In the genomic region with DNA sequence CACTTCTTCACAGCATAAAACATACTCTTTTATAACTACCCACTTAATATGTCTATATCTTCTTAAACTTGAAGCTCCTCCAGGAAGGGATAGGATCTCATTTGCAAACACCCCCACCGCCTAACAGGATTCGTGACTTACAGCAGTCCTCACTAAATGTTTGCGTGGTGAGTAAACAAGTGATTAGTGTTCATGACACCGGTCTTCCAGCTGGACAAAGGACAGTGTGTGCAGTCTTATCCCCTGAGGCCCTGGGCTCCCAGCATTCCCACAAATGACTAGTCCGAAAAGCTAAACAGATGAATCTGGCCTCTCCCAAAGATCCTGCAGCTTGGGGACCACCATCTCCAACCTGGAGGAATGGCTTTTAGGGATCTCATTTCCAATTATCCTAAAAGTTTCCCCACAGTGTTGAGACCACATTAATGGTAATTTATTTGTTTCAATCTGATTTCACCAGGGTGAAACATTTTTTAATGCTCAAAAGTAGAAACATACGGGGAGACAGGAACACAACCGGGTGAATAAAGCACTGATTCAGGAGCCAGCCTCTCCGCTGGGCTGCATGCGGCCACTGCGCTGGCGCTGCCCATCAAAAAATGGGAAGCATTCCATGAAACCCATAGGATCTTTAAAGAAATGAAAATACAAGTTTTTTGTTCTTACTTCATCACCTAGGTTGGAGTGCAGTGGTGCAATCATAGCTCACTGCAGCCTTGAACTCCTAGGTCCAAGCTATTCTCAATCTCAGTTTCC, we compare ENCODE assay signal across 10 cellular contexts.
A peak's percentile ranks its signal among the peaks of the same experiment; 100 is the strongest.
DNase-seq lines count a peak whose midpoint lies in the region; ATAC-seq and TF ChIP-seq lines count a peak whose summit lies in the region.
"Had no signal": no experiment of that assay in that cellular context is flagged by ENCODE, and none has a peak within 500 bp of the region (broad histone marks: within the 10 kb centered on the region; RNA-seq: fewer than 3 reads in every experiment).

No MANE protein-coding gene starts in this region.

- no peaks in the 10 kb centered on the region for H3K27me3 ChIP-seq in foreskin keratinocyte
- H3K27me3 ChIP-seq in testis: no peaks in the 10 kb centered on the region

- peaks cover 8% of the 10 kb centered on the region for H3K27me3 Mint-ChIP-seq in activated CD8-positive, alpha-beta memory T cell treated with anti-CD3 and anti-CD28 coated beads, Interleukin-2, amount 10 ng/mL, durations not matched to agents 7 days and 5 days

- H3K36me3 Mint-ChIP-seq in activated CD8-positive, alpha-beta memory T cell treated with anti-CD3 and anti-CD28 coated beads, Interleukin-2, amount 10 ng/mL, durations not matched to agents 7 days and 5 days: peaks cover 2% of the 10 kb centered on the region
- H3K36me3 Mint-ChIP-seq: WTC11 had no signal

- TF ChIP-seq POLR2A in testis (IDR thresholded peaks at IDR 0.05): no peak

- H3K4me1 ChIP-seq in foreskin keratinocyte (no peaks in the 10 kb centered on the region), testis (no peaks in the 10 kb centered on the region)

- no peaks in the 10 kb centered on the region for H3K36me3 ChIP-seq in testis (ENCODE audit: low read depth, missing control alignments)

- no peaks in the 10 kb centered on the region for H3K9me3 ChIP-seq in testis

- H3K4me3 Mint-ChIP-seq in activated CD8-positive, alpha-beta memory T cell treated with anti-CD3 and anti-CD28 coated beads, Interleukin-2, amount 10 ng/mL, durations not matched to agents 7 days and 5 days: no peak overlapping the region
- H3K4me3 Mint-ChIP-seq: WTC11 had no signal

- CTCF ChIA-PET in activated CD8-positive, alpha-beta memory T cell treated with anti-CD3 and anti-CD28 coated beads, Interleukin-2, amount 10 ng/mL, durations not matched to agents 7 days and 5 days (lab: Charles Lee): no interaction called here

- TF ChIP-seq CTCF in AG10803 (conservative IDR thresholded peaks at IDR 0.05; ENCODE audit: low read length) (no peak), foreskin keratinocyte (conservative IDR thresholded peaks at IDR 0.05) (no peak), testis (IDR thresholded peaks at IDR 0.05) (no peak)

- no peaks in the 10 kb centered on the region for H3K4me1 Mint-ChIP-seq in activated CD8-positive, alpha-beta memory T cell treated with anti-CD3 and anti-CD28 coated beads, Interleukin-2, amount 10 ng/mL, durations not matched to agents 7 days and 5 days

- no peaks in the 10 kb centered on the region for H3K9me3 Mint-ChIP-seq in activated CD8-positive, alpha-beta memory T cell treated with anti-CD3 and anti-CD28 coated beads, Interleukin-2, amount 10 ng/mL, durations not matched to agents 7 days and 5 days (ENCODE audit: low read depth)
- H3K9me3 Mint-ChIP-seq: WTC11 had no signal

- ATAC-seq in foreskin keratinocyte (peak; percentile 93), HG02973 (IDR thresholded peaks at IDR 0.05; ENCODE audit: unreplicated experiment) (no peak), GM19328 (IDR thresholded peaks at IDR 0.05; ENCODE audit: unreplicated experiment) (no peak)
- no peak for ATAC-seq in activated CD8-positive, alpha-beta memory T cell treated with anti-CD3 and anti-CD28 coated beads, Interleukin-2, amount 10 ng/mL, durations not matched to agents 7 days and 5 days
- ATAC-seq: esophagus mucosa, WTC11 had no signal

- in situ Hi-C loops in SK-MEL-5 (cut with HindIII; ENCODE audit: low pct_unique_long_range_greater_than_20kb, low sequenced_read_pairs): no loop called here

- no peak overlapping the region for H3K27ac Mint-ChIP-seq in activated CD8-positive, alpha-beta memory T cell treated with anti-CD3 and anti-CD28 coated beads, Interleukin-2, amount 10 ng/mL, durations not matched to agents 7 days and 5 days
- H3K27ac Mint-ChIP-seq: WTC11 had no signal

- WGBS in testis, 2 donors: 79 to 90% methylated on average over 11 of the region's 11 CpGs

- intact Hi-C loops in testis (cut with DNase I; ENCODE audit: low total_unique reads): no loop called here

- DNase-seq in AG10803 (ENCODE audit: low read depth) (peak; percentile 73), H4 (ENCODE audit: low spot score) (peak; percentile 92), SK-MEL-5 (ENCODE audit: low read depth, low spot score) (peak; percentile 94), foreskin keratinocyte (peak; percentile 46 to 77), testis (no peak)
- DNase-seq in activated CD8-positive, alpha-beta memory T cell treated with anti-CD3 and anti-CD28 coated beads, Interleukin-2, amount 10 ng/mL, durations not matched to agents 7 days and 5 days: no peak

- H3K4me3 ChIP-seq in AG10803 (ENCODE audit: low read length): no peak overlapping the region
- H3K4me3 ChIP-seq in testis: no peak overlapping the region

- no peak overlapping the region for H3K27ac ChIP-seq in foreskin keratinocyte
- no peak overlapping the region for H3K27ac ChIP-seq in testis

Comparison
In these comparisons a context has a peak if more than half of its experiments do, and no peak if none do; other contexts are left out.
1. DNase-seq: peak in AG10803 (single experiment), H4 (single experiment), SK-MEL-5 (single experiment) and foreskin keratinocyte (2 of 2); none in testis (single experiment) and activated CD8-positive, alpha-beta memory T cell treated with anti-CD3 and anti-CD28 coated beads, Interleukin-2, amount 10 ng/mL, durations not matched to agents 7 days and 5 days (single experiment).